8 cellular contexts compared by ENCODE assay signal in genomic region chr10:118850418-118851061, GRCh38.
DNase-seq lines count a peak whose midpoint lies in the region; TF ChIP-seq lines count a peak whose summit lies in the region.

No MANE protein-coding gene starts in this region.

- TF ChIP-seq POLR2A in thyroid gland (IDR thresholded peaks at IDR 0.05), result no peak

- H3K36me3 Mint-ChIP-seq in activated CD4-positive, alpha-beta memory T cell treated with anti-CD3 and anti-CD28 coated beads, Interleukin-2, amount 10 ng/mL, durations not matched to agents 7 days and 5 days (ENCODE audit: low read depth), result no peaks in the 10 kb centered on the region
- no peaks in the 10 kb centered on the region for H3K36me3 Mint-ChIP-seq in neural crest cell (ENCODE audit: low read depth)

- no peak overlapping the region for H3K27ac Mint-ChIP-seq in activated CD4-positive, alpha-beta memory T cell treated with anti-CD3 and anti-CD28 coated beads, Interleukin-2, amount 10 ng/mL, durations not matched to agents 7 days and 5 days
- no peak overlapping the region for H3K27ac Mint-ChIP-seq in neural crest cell (ENCODE audit: unreplicated experiment)

- POLR2A ChIA-PET in activated CD4-positive, alpha-beta memory T cell treated with anti-CD3 and anti-CD28 coated beads, Interleukin-2, amount 10 ng/mL, durations not matched to agents 7 days and 5 days (lab: Charles Lee), result no interaction called here

- peaks cover 8% of the 10 kb centered on the region for H3K27me3 Mint-ChIP-seq in activated CD4-positive, alpha-beta memory T cell treated with anti-CD3 and anti-CD28 coated beads, Interleukin-2, amount 10 ng/mL, durations not matched to agents 7 days and 5 days
- peaks cover 4% of the 10 kb centered on the region for H3K27me3 Mint-ChIP-seq in neural crest cell (ENCODE audit: low read depth)

- no peak overlapping the region for H3K4me3 Mint-ChIP-seq in activated CD4-positive, alpha-beta memory T cell treated with anti-CD3 and anti-CD28 coated beads, Interleukin-2, amount 10 ng/mL, durations not matched to agents 7 days and 5 days
- no peak overlapping the region for H3K4me3 Mint-ChIP-seq in neural crest cell

- H3K27ac ChIP-seq in thyroid gland, result no peak overlapping the region

- H3K4me3 ChIP-seq in HAP-1 (no peak overlapping the region), epithelial cell of esophagus (ENCODE audit: low read length) (no peak overlapping the region), thyroid gland (replicated peaks in 1 of 3) (no peak overlapping the region)

- 29 to 42% methylated on average over 3 of the region's 3 CpGs for whole genome bisulfite sequencing in thyroid gland, 2 donors

- DNase-seq in Caki2 (ENCODE audit: low read depth), result peak; percentile 40
- peak; percentile 19 to 85 for DNase-seq in HAP-1 (ENCODE audit: low spot score in 2 of 2)
- peak; percentile 75 for DNase-seq in NCI-H69 (lab: John Stamatoyannopoulos, UW)
- DNase-seq in activated CD4-positive, alpha-beta memory T cell treated with anti-CD3 and anti-CD28 coated beads, Interleukin-2, amount 10 ng/mL, durations not matched to agents 7 days and 5 days, result peak; percentile 73
- DNase-seq in epithelial cell of esophagus (ENCODE audit: low read depth), result peak; percentile 79
- DNase-seq in neural crest cell (ENCODE audit: low read depth, low spot score), result peak; percentile 77
- DNase-seq in thyroid gland, result peak; percentile 66 to 78
- no peak for DNase-seq in amniotic stem cell (lab: John Stamatoyannopoulos, UW)

- CTCF ChIA-PET in activated CD4-positive, alpha-beta memory T cell treated with anti-CD3 and anti-CD28 coated beads, Interleukin-2, amount 10 ng/mL, durations not matched to agents 7 days and 5 days (lab: Charles Lee), result interaction anchor here (0.8 to 1.7 kb wide), 8 partner anchors 9 to 283 kb away, joined by 3 to 13 read pairs (median 4); no protein-coding TSS in a partner anchor

- in situ Hi-C loops in Caki2 (cut with HindIII; ENCODE audit: low pct_unique_long_range_greater_than_20kb, low sequenced_read_pairs) (no loop called here), HAP-1 (cut with MboI; ENCODE audit: low sequenced_read_pairs) (no loop called here)

- no peaks in the 10 kb centered on the region for H3K9me3 Mint-ChIP-seq in activated CD4-positive, alpha-beta memory T cell treated with anti-CD3 and anti-CD28 coated beads, Interleukin-2, amount 10 ng/mL, durations not matched to agents 7 days and 5 days
- H3K9me3 Mint-ChIP-seq in neural crest cell, result no peaks in the 10 kb centered on the region

- intact Hi-C loops in thyroid gland (cut with DNase I), result no loop called here

- peaks cover 23% of the 10 kb centered on the region for H3K27me3 ChIP-seq in HAP-1 (ENCODE audit: low read depth)
- H3K27me3 ChIP-seq in thyroid gland, result no peaks in the 10 kb centered on the region

- H3K4me1 Mint-ChIP-seq in activated CD4-positive, alpha-beta memory T cell treated with anti-CD3 and anti-CD28 coated beads, Interleukin-2, amount 10 ng/mL, durations not matched to agents 7 days and 5 days, result no peaks in the 10 kb centered on the region
- no peaks in the 10 kb centered on the region for H3K4me1 Mint-ChIP-seq in neural crest cell

- H3K9me3 ChIP-seq in HAP-1, result no peaks in the 10 kb centered on the region
- H3K9me3 ChIP-seq in thyroid gland, result no peaks in the 10 kb centered on the region

- H3K36me3 ChIP-seq in HAP-1 (replicated peaks), result no peaks in the 10 kb centered on the region
- no peaks in the 10 kb centered on the region for H3K36me3 ChIP-seq in thyroid gland

- H3K4me1 ChIP-seq in HAP-1 (no peaks in the 10 kb centered on the region), thyroid gland (peaks cover 4% of the 10 kb centered on the region in 2 donors)

- TF ChIP-seq CTCF in epithelial cell of esophagus (IDR thresholded peaks at IDR 0.05; ENCODE audit: insufficient read depth, low read depth, low read length, missing control alignments) (peak; percentile 87), neural crest cell (conservative IDR thresholded peaks at IDR 0.05) (peak; percentile 73), thyroid gland (IDR thresholded peaks at IDR 0.05) (peak in 4 of 6 experiments; percentile 24 to 66 (median 49))
